In genomic region chr6:42929088-42929927, GRCh38 we compare ENCODE assay signal across 1 cellular context.
TF ChIP-seq lines count a peak whose summit lies in the region.

TSS of gene CNPY3 (plus strand) at chr6:42929480. CDS start at chr6:42929571, 91 bp downstream.

TF ChIP-seq in K562, 482 proteins besides CTCF, POLR2A, EP300 and RAD21 (continued from another document and continues in another):
- TF ChIP-seq THAP12 (CRISPR knock-in tag; IDR thresholded peaks at IDR 0.05) (peak; percentile 60; the same call in 1 of the 2 replicates), TEAD4 (IDR thresholded peaks at IDR 0.05; ENCODE audit: low read length) (no peak), TEAD4 (CRISPR knock-in tag; IDR thresholded peaks at IDR 0.05; ENCODE audit: borderline replicate concordance) (no peak), CEBPB (tag; IDR thresholded peaks at IDR 0.05) (no peak), ARID3A (IDR thresholded peaks at IDR 0.05; ENCODE audit: borderline replicate concordance, low read depth, low read length) (no peak), SMAD4 (CRISPR knock-in tag; conservative IDR thresholded peaks at IDR 0.05) (peak; percentile 80), ZFP30 (CRISPR knock-in tag; IDR thresholded peaks at IDR 0.05; ENCODE audit: borderline replicate concordance) (no peak), MAFK (IDR thresholded peaks at IDR 0.05; ENCODE audit: low read length) (no peak), CBX2 (IDR thresholded peaks at IDR 0.05; ENCODE audit: insufficient read depth, low read length, poor library complexity, severe bottlenecking) (no peak), ZNF398 (CRISPR knock-in tag; IDR thresholded peaks at IDR 0.05) (no peak), KLF16 (IDR thresholded peaks at IDR 0.05) (no peak), CBX5 (IDR thresholded peaks at IDR 0.05; ENCODE audit: borderline replicate concordance, low read depth) (0 out of 2 replicates have a peak, but pooled peaks have one; percentile 29), ZMIZ1 (IDR thresholded peaks at IDR 0.05; ENCODE audit: low read depth in 2 of 2, low read length in 2 of 2) (no peak), SREBF2 (CRISPR knock-in tag; IDR thresholded peaks at IDR 0.05) (no peak), MTA2 (IDR thresholded peaks at IDR 0.05; ENCODE audit: low read depth) (no peak), PTTG1 (tag; IDR thresholded peaks at IDR 0.05; ENCODE audit: low read depth) (no peak), TEAD1 (CRISPR knock-in tag; IDR thresholded peaks at IDR 0.05) (peak in 1 of 2 experiments; percentile 68; a peak in 3 of 4 replicates), HDAC6 (IDR thresholded peaks at IDR 0.05; ENCODE audit: low read depth, low read length) (no peak), CGGBP1 (CRISPR knock-in tag; IDR thresholded peaks at IDR 0.05) (no peak), MED1 (CRISPR knock-in tag; IDR thresholded peaks at IDR 0.05; ENCODE audit: borderline replicate concordance) (no peak), MEF2A (IDR thresholded peaks at IDR 0.05; ENCODE audit: control insufficient read depth, low read depth, low read length) (no peak), BACH1 (tag; IDR thresholded peaks at IDR 0.05) (no peak), ATF1 (CRISPR knock-in tag; IDR thresholded peaks at IDR 0.05) (no peak; the same call in 1 of the 2 replicates), ATF1 (tag; IDR thresholded peaks at IDR 0.05) (peak; percentile 93), ZNF584 (CRISPR knock-in tag; IDR thresholded peaks at IDR 0.05; ENCODE audit: low read depth) (no peak), ZNF766 (CRISPR knock-in tag; conservative IDR thresholded peaks at IDR 0.05) (0 out of 2 replicates have a peak, but pooled peaks have one; percentile 25), MAFF (IDR thresholded peaks at IDR 0.05; ENCODE audit: low read length) (no peak), BRF2 (IDR thresholded peaks at IDR 0.05; ENCODE audit: borderline replicate concordance, insufficient read depth, insufficient read length) (no peak), EGR1 (conservative IDR thresholded peaks at IDR 0.05) (peak; percentile 38), THAP7 (CRISPR knock-in tag; IDR thresholded peaks at IDR 0.05) (no peak), ZNF695 (CRISPR knock-in tag; IDR thresholded peaks at IDR 0.05) (no peak), RFX7 (CRISPR knock-in tag; IDR thresholded peaks at IDR 0.05) (no peak), UBTF (IDR thresholded peaks at IDR 0.05; ENCODE audit: borderline replicate concordance in 1 of 2, low read depth in 2 of 2, low read length in 2 of 2) (peak; percentile 81 to 92), FOXJ2 (tag; IDR thresholded peaks at IDR 0.05) (peak; percentile 85; the same call in 1 of the 2 replicates), ZNF263 (CRISPR knock-in tag; IDR thresholded peaks at IDR 0.05; ENCODE audit: borderline replicate concordance) (peak; percentile 36; the same call in 1 of the 2 replicates), RFX1 (IDR thresholded peaks at IDR 0.05) (peak; percentile 74), REST (CRISPR knock-in tag; IDR thresholded peaks at IDR 0.05; ENCODE audit: low read depth) (peak; percentile 47; the same call in 1 of the 2 replicates), ZNF121 (CRISPR knock-in tag; conservative IDR thresholded peaks at IDR 0.05) (no peak), STAT6 (CRISPR knock-in tag; IDR thresholded peaks at IDR 0.05) (peak; percentile 82; the same call in 1 of the 2 replicates), TAL1 (IDR thresholded peaks at IDR 0.05) (0 out of 2 replicates have a peak, but pooled peaks have one; percentile 2)
